Comparison of ENCODE assay signal across 9 cellular contexts in the genomic region with DNA sequence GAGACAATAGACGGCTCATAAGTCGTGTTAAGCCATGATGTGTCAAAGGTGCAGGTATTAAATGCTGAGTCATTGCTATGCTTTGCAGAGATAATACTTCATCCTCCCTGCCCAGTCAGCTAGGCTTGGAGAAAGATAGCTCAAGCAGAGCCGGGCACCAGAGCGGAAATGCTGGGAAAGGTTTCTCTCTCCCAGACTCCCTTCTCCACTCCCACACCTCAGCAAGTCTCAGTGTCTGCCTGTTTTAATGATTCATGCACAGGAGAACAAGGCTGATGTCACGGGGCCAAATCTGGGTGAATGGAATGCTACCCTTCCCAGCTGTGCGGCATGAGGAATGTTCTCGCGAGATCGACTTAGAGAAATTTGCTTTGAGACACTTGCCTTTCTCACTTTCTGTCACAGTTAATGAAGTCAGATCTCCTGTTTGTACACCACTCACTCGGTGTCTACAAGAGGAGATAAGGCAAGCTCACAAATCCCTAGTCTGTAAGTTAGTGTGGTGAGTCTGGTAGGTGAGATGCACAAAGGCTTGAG.
DNase-seq lines count a peak whose midpoint lies in the region; ATAC-seq and TF ChIP-seq lines count a peak whose summit lies in the region.
"Had no signal": no experiment of that assay in that cellular context is flagged by ENCODE, and none has a peak within 500 bp of the region (broad histone marks: within the 10 kb centered on the region; RNA-seq: fewer than 3 reads in every experiment).

No MANE protein-coding gene starts in this region.

- no peak overlapping the region for H2AFZ ChIP-seq in hepatocyte

- H3K4me1 ChIP-seq in hepatocyte (ENCODE audit: insufficient read depth) (peaks cover 32% of the 10 kb centered on the region), skeletal muscle satellite cell (ENCODE audit: control insufficient read depth, insufficient read depth, low read length) (peaks cover 33% of the 10 kb centered on the region)

- H3K27ac ChIP-seq in hepatocyte, result peak overlapping the region; percentile 35

- H3K4me2 ChIP-seq in hepatocyte (peak overlapping the region; percentile 59), skeletal muscle satellite cell (ENCODE audit: low read length) (peak overlapping the region; percentile 28)

- DNase-seq in HT-29 (ENCODE audit: low spot score), result peak; percentile 85
- DNase-seq in amniotic epithelial cell (ENCODE audit: low read depth), result peak; percentile 99
- DNase-seq in hepatocyte (ENCODE audit: low spot score), result peak; percentile 71
- DNase-seq in GM19238 (ENCODE audit: insufficient read length, low spot score), result no peak
- no peak for DNase-seq in activated gamma-delta T cell treated with Interleukin-2 at 50 U/mL for 16 hours
- DNase-seq: activated CD4-positive, alpha-beta T cell treated with anti-CD3 and anti-CD28 coated beads for 4 hours; NCI-H1930 had no signal

- TF ChIP-seq CTCF in hepatocyte (IDR thresholded peaks at IDR 0.05; ENCODE audit: poor library complexity), result no peak

- no peak for ATAC-seq in GM19351 (IDR thresholded peaks at IDR 0.05; ENCODE audit: unreplicated experiment)

- 55% methylated on average over 10 of the region's 10 CpGs for WGBS in hepatocyte (ENCODE audit: low lambda C conversion rate, missing lambda C conversion rate)

- H3K9me2 ChIP-seq in hepatocyte (replicated peaks; ENCODE audit: insufficient read depth), result no peaks in the 10 kb centered on the region

- H3K9ac ChIP-seq in skeletal muscle satellite cell (ENCODE audit: low read depth, low read length), result no peak overlapping the region

- no peaks in the 10 kb centered on the region for H4K20me1 ChIP-seq in hepatocyte (ENCODE audit: insufficient read depth, poor library complexity, severe bottlenecking)

- H3K27me3 ChIP-seq in hepatocyte (no peaks in the 10 kb centered on the region), skeletal muscle satellite cell (ENCODE audit: control insufficient read depth, insufficient read depth, low read length) (no peaks in the 10 kb centered on the region)

- H3K36me3 ChIP-seq in hepatocyte (replicated peaks; ENCODE audit: insufficient read depth, low read depth), result no peaks in the 10 kb centered on the region
- H3K36me3 ChIP-seq in skeletal muscle satellite cell (ENCODE audit: insufficient read depth, low read length), result no peaks in the 10 kb centered on the region

- H3K4me3 ChIP-seq in hepatocyte (no peak overlapping the region), skeletal muscle satellite cell (ENCODE audit: low read length) (no peak overlapping the region)

- peaks cover 42% of the 10 kb centered on the region for H3K79me2 ChIP-seq in hepatocyte

- H3K9me3 ChIP-seq in hepatocyte (ENCODE audit: low read depth), result no peaks in the 10 kb centered on the region
- no peaks in the 10 kb centered on the region for H3K9me3 ChIP-seq in skeletal muscle satellite cell (replicated peaks; ENCODE audit: low read length)

Comparison
In these comparisons a context has a peak if more than half of its experiments do, and no peak if none do; other contexts are left out.
1. DNase-seq: peak in HT-29 (single experiment), amniotic epithelial cell (single experiment) and hepatocyte (single experiment); none in GM19238 (single experiment) and activated gamma-delta T cell treated with Interleukin-2 at 50 U/mL for 16 hours (single experiment).